7 cellular contexts compared by ENCODE assay signal in the genomic region with DNA sequence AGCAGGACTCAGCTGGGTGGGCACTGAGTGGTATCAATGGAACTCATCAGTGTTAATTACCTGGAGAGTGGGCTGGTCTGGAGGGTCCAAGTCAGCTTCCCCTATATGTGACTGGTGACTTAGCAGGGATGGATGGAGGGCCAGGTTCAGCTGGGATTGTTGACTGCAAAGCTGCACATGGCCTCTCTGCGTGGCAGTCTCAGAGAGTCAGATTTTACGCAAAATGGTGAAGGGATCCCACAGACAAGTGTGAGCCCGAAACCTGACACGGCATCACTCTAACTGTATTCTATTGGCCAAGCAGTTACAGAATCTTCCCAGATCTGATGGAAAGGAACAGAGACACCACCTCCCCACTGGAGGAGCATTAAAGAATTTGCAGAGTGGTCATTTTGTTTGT.
"Had no signal": no experiment of that assay in that cellular context is flagged by ENCODE, and none has a peak within 500 bp of the region (broad histone marks: within the 10 kb centered on the region; RNA-seq: fewer than 3 reads in every experiment).

No MANE protein-coding gene starts in this region.

- H3K4me3 Mint-ChIP-seq: HFFc6 had no signal

- H3K27ac Mint-ChIP-seq: HFFc6 had no signal

- H3K36me3 ChIP-seq: HAP-1 had no signal

- DNase-seq: GM23248, GOT3, H7, HFFc6 had no signal

- H3K4me3 ChIP-seq: GM23248, HAP-1, K562 had no signal

- H3K9me3 ChIP-seq: HAP-1 had no signal

- H3K4me1 ChIP-seq: HAP-1 had no signal

- H3K27ac ChIP-seq: GM23248, HL-60 had no signal
